22 cellular contexts compared by ENCODE assay signal in genomic region chr9:117750401-117750800, GRCh38. TPM values are rescaled to one million over a fixed set of nuclear protein-coding genes. Genes with fewer than 3 reads are reported as not detected.
A peak's percentile ranks its signal among the peaks of the same experiment; 100 is the strongest.
DNase-seq lines count a peak whose midpoint lies in the region; ATAC-seq, FAIRE-seq and TF ChIP-seq lines count a peak whose summit lies in the region.
"Had no signal": no experiment of that assay in that cellular context is flagged by ENCODE, and none has a peak within 500 bp of the region (broad histone marks: within the 10 kb centered on the region; RNA-seq: fewer than 3 reads in every experiment).

No MANE protein-coding gene starts in this region.

- no peak for TF ChIP-seq RAD21 in H1 (IDR thresholded peaks at IDR 0.05 in 1 of 2, conservative IDR thresholded peaks at IDR 0.05 in 1 of 2; ENCODE audit: low read depth in 2 of 2, low read length in 2 of 2)
- no peak for TF ChIP-seq RAD21 in neural cell (conservative IDR thresholded peaks at IDR 0.05)

- WGBS in H1 (ENCODE audit: extremely low coverage in 1 of 2, insufficient coverage in 1 of 2, insufficient read length in 1 of 2, insufficient replicate concordance in 2 of 2, low coverage in 1 of 2, low lambda C conversion rate in 2 of 2, missing lambda C conversion rate in 1 of 2), 2 experiments: 67% methylated on average over 1 of the region's 2 CpGs; no CpG with 5 or more reads in 1 of the 2 experiments
- no CpG with 5 or more reads among the region's 2 CpGs for WGBS in mesendoderm (ENCODE audit: extremely low coverage, insufficient coverage, low lambda C conversion rate)
- 81 to 84% methylated on average over 2 of the region's 2 CpGs for WGBS in aorta, 2 donors

- no peak overlapping the region for H3K9ac ChIP-seq in H1 (replicated peaks in 1 of 4; ENCODE audit: extremely low read depth in 1 of 4, low read depth in 3 of 4, low read length in 3 of 4)
- no peak overlapping the region for H3K9ac ChIP-seq in mesendoderm (ENCODE audit: low read length)
- H3K9ac ChIP-seq in neural cell (ENCODE audit: low read length): no peak overlapping the region

- CTCF ChIA-PET in H1 (lab: Charles Lee; ENCODE audit: partially characterized antibody): interaction anchor here (0.6 to 1.6 kb wide), 2 partner anchors 9 to 219 kb away, joined by 3 to 4 read pairs; no protein-coding TSS in a partner anchor

- no peak overlapping the region for H3K4ac ChIP-seq in H1 (replicated peaks; ENCODE audit: insufficient read length, low read depth, low read length)
- H3K4ac ChIP-seq in mesendoderm (ENCODE audit: low read depth, low read length): no peak overlapping the region

- H4K20me1 ChIP-seq in H1 (replicated peaks in 1 of 2; ENCODE audit: control insufficient read depth in 1 of 2, insufficient read depth in 2 of 2, low read length in 2 of 2) (no peaks in the 10 kb centered on the region), neural cell (ENCODE audit: insufficient read depth) (no peaks in the 10 kb centered on the region)

- no peak overlapping the region for H3K56ac ChIP-seq in H1 (replicated peaks; ENCODE audit: insufficient read length, low read depth, low read length)
- no peak overlapping the region for H3K56ac ChIP-seq in mesendoderm (ENCODE audit: low read length)

- H4K8ac ChIP-seq in H1 (ENCODE audit: extremely low read depth, insufficient read depth, low read length): no peak overlapping the region
- no peak overlapping the region for H4K8ac ChIP-seq in mesendoderm (ENCODE audit: low read depth, low read length)

- H3K79me2 ChIP-seq in H1 (ENCODE audit: control insufficient read depth in 1 of 2, insufficient read depth in 2 of 2, low read length in 2 of 2): no peaks in the 10 kb centered on the region
- no peaks in the 10 kb centered on the region for H3K79me2 ChIP-seq in mesendoderm (ENCODE audit: control insufficient read depth, insufficient read depth, low read length)
- H3K79me2 ChIP-seq in neural cell (replicated peaks; ENCODE audit: insufficient read depth, low read length): no peaks in the 10 kb centered on the region

- no peak for TF ChIP-seq POLR2A in H1 (IDR thresholded peaks at IDR 0.05; ENCODE audit: control extremely low read depth in 1 of 2, low read depth in 2 of 2, low read length in 2 of 2)

- POLR2A ChIA-PET in H1 (lab: Charles Lee; ENCODE audit: partially characterized antibody): no interaction called here

- no peak overlapping the region for H4K91ac ChIP-seq in H1 (replicated peaks; ENCODE audit: insufficient read length, low read length)

- H3K79me1 ChIP-seq in H1 (ENCODE audit: low read depth, low read length) (no peaks in the 10 kb centered on the region), mesendoderm (ENCODE audit: low read length) (no peaks in the 10 kb centered on the region)

- H2BK12ac ChIP-seq in H1 (ENCODE audit: low read depth, low read length): no peak overlapping the region

- no peak overlapping the region for H3K27ac ChIP-seq in H1 (ENCODE audit: low read depth, low read length)
- no peak overlapping the region for H3K27ac ChIP-seq in mesendoderm (ENCODE audit: low read depth, low read length)
- H3K27ac ChIP-seq in neural cell (ENCODE audit: low read length): peak overlapping the region; percentile 16
- H3K27ac ChIP-seq in aorta (ENCODE audit: low read depth in 1 of 2, low read length in 2 of 2): no peak overlapping the region
- no peak overlapping the region for H3K27ac ChIP-seq in substantia nigra (ENCODE audit: low read depth, low read length, poor library complexity, severe bottlenecking)

- H3K4me1 ChIP-seq in H1 (replicated peaks in 1 of 4; ENCODE audit: control insufficient read depth in 3 of 4, insufficient read depth in 4 of 4, low read length in 3 of 4) (no peaks in the 10 kb centered on the region; a peak in 2 of 7 replicates), mesendoderm (ENCODE audit: control insufficient read depth, low read depth, low read length) (no peaks in the 10 kb centered on the region), aorta (ENCODE audit: control insufficient read depth in 1 of 2, insufficient read depth in 2 of 2, low read length in 2 of 2) (no peaks in the 10 kb centered on the region)
- H3K4me1 ChIP-seq: HAP-1 had no signal

- no peak for FAIRE-seq in H1 (lab: Jason Lieb, UNC)
- FAIRE-seq: GM12891, GM18507, H54 had no signal

- no peak overlapping the region for H2BK20ac ChIP-seq in H1 (ENCODE audit: low read length)

- H2AK5ac ChIP-seq in H1 (ENCODE audit: low read depth, low read length) (no peak overlapping the region), mesendoderm (ENCODE audit: low read length) (no peak overlapping the region)

- H3K4me2 ChIP-seq in H1 (ENCODE audit: insufficient read depth in 1 of 2, low read depth in 2 of 2, low read length in 2 of 2) (no peak overlapping the region), mesendoderm (ENCODE audit: low read length) (no peak overlapping the region), neural cell (ENCODE audit: low read length) (no peak overlapping the region)
- H3K4me2 ChIP-seq: GM23338 had no signal

- H3K27me3 ChIP-seq in H1 (replicated peaks in 1 of 4; ENCODE audit: control insufficient read depth in 3 of 4, extremely low read depth in 1 of 4, insufficient read depth in 3 of 4, low read length in 3 of 4) (no peaks in the 10 kb centered on the region), mesendoderm (ENCODE audit: insufficient read depth, low read length, poor library complexity) (no peaks in the 10 kb centered on the region), neural cell (ENCODE audit: insufficient read depth, low read depth, low read length) (no peaks in the 10 kb centered on the region), aorta (ENCODE audit: control insufficient read depth in 1 of 2, insufficient read depth in 2 of 2, low read length in 1 of 2) (no peaks in the 10 kb centered on the region)

- no peak overlapping the region for H3K18ac ChIP-seq in H1 (ENCODE audit: extremely low read depth, low read length)
- no peak overlapping the region for H3K18ac ChIP-seq in mesendoderm (ENCODE audit: low read length)

- no peak for ATAC-seq in aorta (ENCODE audit: low FRiP score)
- ATAC-seq in HG03135 (IDR thresholded peaks at IDR 0.05; ENCODE audit: unreplicated experiment): no peak
- ATAC-seq: GM23338 had no signal

- no peaks in the 10 kb centered on the region for H3K9me2 ChIP-seq in neural cell (ENCODE audit: insufficient read depth, low read length)

- H3F3A ChIP-seq in neural cell (ENCODE audit: insufficient read depth, low read length, poor library complexity, severe bottlenecking): no peaks in the 10 kb centered on the region

- H3K9me3 ChIP-seq in H1 (ENCODE audit: insufficient read depth in 2 of 2, low read depth in 1 of 2, low read length in 1 of 2): no peaks in the 10 kb centered on the region
- no peaks in the 10 kb centered on the region for H3K9me3 ChIP-seq in neural cell (ENCODE audit: low read length)
- no peaks in the 10 kb centered on the region for H3K9me3 ChIP-seq in aorta (ENCODE audit: control insufficient read depth, low read length)
- H3K9me3 ChIP-seq: HAP-1 had no signal

- H2BK120ac ChIP-seq in H1 (replicated peaks; ENCODE audit: low read depth, low read length) (no peak overlapping the region), mesendoderm (ENCODE audit: low read depth, low read length) (no peak overlapping the region)

- H2AFZ ChIP-seq in H1 (ENCODE audit: low read length) (peak overlapping the region; percentile 92), neural cell (ENCODE audit: low read depth, low read length) (no peak overlapping the region)
- H2AFZ ChIP-seq: GM23338 had no signal

- TF ChIP-seq EP300 in H1 (IDR thresholded peaks at IDR 0.05; ENCODE audit: borderline replicate concordance in 1 of 2, low read depth in 2 of 2, low read length in 2 of 2): no peak
- no peak for TF ChIP-seq EP300 in neural cell (conservative IDR thresholded peaks at IDR 0.05; ENCODE audit: poor library complexity, severe bottlenecking)

- H2BK5ac ChIP-seq in H1 (ENCODE audit: low read depth, low read length) (no peak overlapping the region), mesendoderm (ENCODE audit: low read length) (no peak overlapping the region)

- intact Hi-C loops in aorta (cut with DNase I): no loop called here

- H3K23me2 ChIP-seq in H1 (ENCODE audit: low read depth, low read length): no peaks in the 10 kb centered on the region

- TF ChIP-seq CTCF in H1 (IDR thresholded peaks at IDR 0.05; ENCODE audit: control extremely low read depth in 1 of 3, insufficient read depth in 1 of 3, low read depth in 1 of 3, low read length in 3 of 3) (no peak), neural cell (IDR thresholded peaks at IDR 0.05; ENCODE audit: poor library complexity, severe bottlenecking) (no peak)

- H4K5ac ChIP-seq in H1 (ENCODE audit: insufficient read length, low read depth, low read length): no peak overlapping the region
- no peak overlapping the region for H4K5ac ChIP-seq in mesendoderm (ENCODE audit: low read length)

- H3K14ac ChIP-seq in H1 (ENCODE audit: insufficient read length): no peak overlapping the region

- H2BK15ac ChIP-seq in H1 (ENCODE audit: low read length): no peak overlapping the region
- no peak overlapping the region for H2BK15ac ChIP-seq in mesendoderm (replicated peaks; ENCODE audit: low read depth)

- H3K36me3 ChIP-seq in H1 (ENCODE audit: control insufficient read depth in 2 of 4, insufficient read depth in 4 of 4, low read length in 3 of 4): no peaks in the 10 kb centered on the region
- no peaks in the 10 kb centered on the region for H3K36me3 ChIP-seq in mesendoderm (ENCODE audit: control insufficient read depth, insufficient read depth, low read length)
- no peaks in the 10 kb centered on the region for H3K36me3 ChIP-seq in neural cell (ENCODE audit: insufficient read depth, low read length)
- H3K36me3 ChIP-seq in aorta (ENCODE audit: control insufficient read depth in 1 of 2, insufficient read depth in 2 of 2, low read length in 1 of 2): no peaks in the 10 kb centered on the region
- H3K36me3 ChIP-seq: HAP-1 had no signal

- H3K23ac ChIP-seq in H1 (ENCODE audit: insufficient read length): no peak overlapping the region
- H3K23ac ChIP-seq in mesendoderm (ENCODE audit: low read length): no peak overlapping the region

- H3K4me3 ChIP-seq in H1 (ENCODE audit: extremely low read depth in 1 of 4, insufficient read depth in 2 of 4, low read depth in 3 of 4, low read length in 4 of 4) (no peak overlapping the region), mesendoderm (ENCODE audit: low read length) (no peak overlapping the region), neural cell (ENCODE audit: low read length) (no peak overlapping the region), aorta (ENCODE audit: low read length in 2 of 2) (no peak overlapping the region)
- H3K4me3 ChIP-seq: GM23338, HAP-1 had no signal

- no peak for DNase-seq in H1 (ENCODE audit: low read depth in 1 of 2, low spot score in 2 of 2)
- DNase-seq in mesendoderm: peak; percentile 80
- DNase-seq in SKM-1 treated with dmso at 0.1 percent for 144 hours (lab: John Stamatoyannopoulos, UW; ENCODE audit: unreplicated experiment): no peak
- DNase-seq in aorta: no peak
- no peak for DNase-seq in substantia nigra (lab: John Stamatoyannopoulos, UW)
- DNase-seq: C1 segment of cervical spinal cord; Calu3; CD4-positive, alpha-beta memory T cell; COR-L47; DMS53; DMS79 treated with DMSO at 0.1 percent for 48 hours; GF-D8; HFFc6 had no signal

RNA-seq across cellular contexts. Expression of gene TLR4, which starts 46.2 kb away (rescaled TPM):
- total RNA-seq in H1 (2021; fragmentation: NEBNext Ultra II Directional; extraction: Animal tissue kit (Norgen Biotek cat#: 25700)): 0.17 and 0.19 TPM in 2 replicates
- polyA plus RNA-seq in H1 (2011; rRNA removed): under 0.01 and 0.02 TPM in 2 replicates
- polyA plus RNA-seq in H1 (2011; cell fraction: cytosol; rRNA removed): not detected
- polyA plus RNA-seq in H1 (2011; cell fraction: nucleus; rRNA removed): not detected
- polyA plus RNA-seq in H1 (2012, experiment 1 of 2): 0.04 to 0.14 TPM in 2 of 4 replicates, not detected in the others
- 0.04 TPM for polyA plus RNA-seq in H1 (2012, experiment 2 of 2)
- 0.22 TPM for polyA plus RNA-seq in H1 (2013, experiment 1 of 2)
- 0.24 TPM for polyA plus RNA-seq in H1 (2013, experiment 2 of 2)
- polyA minus RNA-seq in H1 (2011; rRNA and poly(A)+ RNA removed): 0.07 and 0.09 TPM in 2 replicates
- polyA minus RNA-seq in H1 (2011; cell fraction: cytosol; rRNA and poly(A)+ RNA removed): not detected
- 0.70 TPM for polyA minus RNA-seq in H1 (2011; cell fraction: nucleus; rRNA and poly(A)+ RNA removed)
- 0.03 TPM for polyA plus RNA-seq in mesendoderm (2013, experiment 1 of 2)
- polyA plus RNA-seq in mesendoderm (2013, experiment 2 of 2): 0.04 TPM
- polyA plus RNA-seq in neural cell: 0.07 and 0.74 TPM in 2 replicates
- polyA minus RNA-seq in neural cell: not detected in 2 replicates
- 10 to 100 TPM; 35.0 to 37.2 TPM for total RNA-seq in aorta
- 10 to 100 TPM; 12.8 to 17.9 TPM for polyA plus RNA-seq in aorta
- total RNA-seq: A673, G401 had no signal
